18 cellular contexts compared by ENCODE assay signal in genomic region chr14:76938092-76938500, GRCh38.
DNase-seq lines count a peak whose midpoint lies in the region; ATAC-seq, FAIRE-seq and TF ChIP-seq lines count a peak whose summit lies in the region.
"Had no signal": no experiment of that assay in that cellular context is flagged by ENCODE, and none has a peak within 500 bp of the region (broad histone marks: within the 10 kb centered on the region; RNA-seq: fewer than 3 reads in every experiment).

No MANE protein-coding gene starts in this region.

- no peaks in the 10 kb centered on the region for H3K9me3 ChIP-seq in astrocyte (ENCODE audit: insufficient read depth, low read depth, low read length)
- no peaks in the 10 kb centered on the region for H3K9me3 ChIP-seq in cardiac muscle cell (ENCODE audit: low read depth)
- no peaks in the 10 kb centered on the region for H3K9me3 ChIP-seq in left lung

- FAIRE-seq in astrocyte (lab: Jason Lieb, UNC): no peak
- FAIRE-seq: RCC 7860 had no signal

- H3K36me3 Mint-ChIP-seq in HFFc6 (ENCODE audit: low read depth): no peaks in the 10 kb centered on the region
- no peaks in the 10 kb centered on the region for H3K36me3 Mint-ChIP-seq in astrocyte (ENCODE audit: low read depth, unreplicated experiment)
- no peaks in the 10 kb centered on the region for H3K36me3 Mint-ChIP-seq in progenitor cell of endocrine pancreas (ENCODE audit: insufficient read depth)
- H3K36me3 Mint-ChIP-seq in activated CD4-positive, alpha-beta T cell treated with anti-CD3 and anti-CD28 coated beads for 36 hours (ENCODE audit: low read depth): no peaks in the 10 kb centered on the region
- H3K36me3 Mint-ChIP-seq: stimulated activated naive B cell treated with anti-CD40 and anti-IgM and Interleukin-4, amounts not matched to agents 10 μg/mL and 1 μg/mL and 100 μg/mL, for 72 hours had no signal

- intact Hi-C loops in left lung (cut with DNase I): no loop called here
- intact Hi-C loops in activated CD4-positive, alpha-beta T cell treated with anti-CD3 and anti-CD28 coated beads for 36 hours (cut with DNase I, micrococcal nuclease): no loop called here

- DNase-seq in HFFc6 (no peak), astrocyte (ENCODE audit: low read depth) (peak; percentile 66), cardiac muscle cell (ENCODE audit: low read depth in 1 of 2, low spot score in 1 of 2) (no peak), progenitor cell of endocrine pancreas (ENCODE audit: low spot score, unreplicated experiment) (no peak), DMS153 (lab: John Stamatoyannopoulos, UW) (no peak), left lung (no peak), NCI-H146 (lab: John Stamatoyannopoulos, UW) (no peak)
- DNase-seq in activated CD4-positive, alpha-beta T cell treated with anti-CD3 and anti-CD28 coated beads for 36 hours: no peak
- DNase-seq: activated CD4-positive, alpha-beta T cell treated with anti-CD3 and anti-CD28 coated beads, Interleukin-2, amount 50 U/mL, for 4 hours; cerebellar nuclear complex; DMS79; NCI-H1417 treated with DMSO at 0.1 percent for 48 hours; NCI-H510A; retina; stimulated activated CD4-positive, alpha-beta T cell treated with anti-CD3 and anti-CD28 coated beads, Interleukin-4, amount 100 ng/mL, for 4 hours; stimulated activated naive B cell treated with anti-CD40 and anti-IgM and Interleukin-4, amounts not matched to agents 10 μg/mL and 1 μg/mL and 100 μg/mL, for 72 hours; T-helper 9 cell had no signal

- peaks cover 21% of the 10 kb centered on the region for H3K4me1 ChIP-seq in astrocyte (ENCODE audit: insufficient read depth, low read length)
- H3K4me1 ChIP-seq in cardiac muscle cell (ENCODE audit: low read depth): peaks cover 45% of the 10 kb centered on the region
- peaks cover 0 to 3% of the 10 kb centered on the region in 2 donors for H3K4me1 ChIP-seq in left lung

- TF ChIP-seq CTCF in HFFc6 (IDR thresholded peaks at IDR 0.05): no peak
- TF ChIP-seq CTCF in astrocyte (IDR thresholded peaks at IDR 0.05; ENCODE audit: insufficient read depth, low read depth, low read length): no peak
- no peak for TF ChIP-seq CTCF in cardiac muscle cell (IDR thresholded peaks at IDR 0.05; ENCODE audit: low read depth, low read length)
- TF ChIP-seq CTCF in progenitor cell of endocrine pancreas (IDR thresholded peaks at IDR 0.05; ENCODE audit: unreplicated experiment): no peak
- TF ChIP-seq CTCF in left lung (IDR thresholded peaks at IDR 0.05): no peak

- no peaks in the 10 kb centered on the region for H3K36me3 ChIP-seq in astrocyte (ENCODE audit: insufficient read depth, low read length)
- no peaks in the 10 kb centered on the region for H3K36me3 ChIP-seq in cardiac muscle cell
- H3K36me3 ChIP-seq in left lung: no peaks in the 10 kb centered on the region

- POLR2A ChIA-PET in activated CD4-positive, alpha-beta T cell treated with anti-CD3 and anti-CD28 coated beads for 36 hours (lab: Charles Lee): no interaction called here

- no peaks in the 10 kb centered on the region for H3K79me2 ChIP-seq in astrocyte (ENCODE audit: insufficient read depth, low read length)

- H3K4me3 ChIP-seq in astrocyte (ENCODE audit: insufficient read depth, low read depth, low read length) (no peak overlapping the region), cardiac muscle cell (no peak overlapping the region), left lung (no peak overlapping the region)

- H3K27ac ChIP-seq in astrocyte (ENCODE audit: low read depth, low read length) (peak overlapping the region; percentile 65), cardiac muscle cell (peak overlapping the region; percentile 62), left lung (no peak overlapping the region)

- H3K9me3 Mint-ChIP-seq in HFFc6 (no peaks in the 10 kb centered on the region), astrocyte (ENCODE audit: unreplicated experiment) (no peaks in the 10 kb centered on the region), progenitor cell of endocrine pancreas (ENCODE audit: low read depth) (no peaks in the 10 kb centered on the region)
- H3K9me3 Mint-ChIP-seq in activated CD4-positive, alpha-beta T cell treated with anti-CD3 and anti-CD28 coated beads for 36 hours (ENCODE audit: low read depth): no peaks in the 10 kb centered on the region
- H3K9me3 Mint-ChIP-seq: stimulated activated naive B cell treated with anti-CD40 and anti-IgM and Interleukin-4, amounts not matched to agents 10 μg/mL and 1 μg/mL and 100 μg/mL, for 72 hours had no signal

- H3K4me3 Mint-ChIP-seq in HFFc6 (no peak overlapping the region), astrocyte (ENCODE audit: unreplicated experiment) (no peak overlapping the region), progenitor cell of endocrine pancreas (ENCODE audit: low read depth) (no peak overlapping the region)
- H3K4me3 Mint-ChIP-seq in activated CD4-positive, alpha-beta T cell treated with anti-CD3 and anti-CD28 coated beads for 36 hours: no peak overlapping the region
- H3K4me3 Mint-ChIP-seq: stimulated activated naive B cell treated with anti-CD40 and anti-IgM and Interleukin-4, amounts not matched to agents 10 μg/mL and 1 μg/mL and 100 μg/mL, for 72 hours had no signal

- CTCF ChIA-PET in activated CD4-positive, alpha-beta T cell treated with anti-CD3 and anti-CD28 coated beads for 36 hours (lab: Charles Lee): interaction anchor here (1.2 kb wide), 1 partner anchor 20 kb away, joined by 3 read pairs; no protein-coding TSS in a partner anchor

- H3K27me3 ChIP-seq in astrocyte (ENCODE audit: insufficient read depth, low read length): no peaks in the 10 kb centered on the region
- H3K27me3 ChIP-seq in cardiac muscle cell: no peaks in the 10 kb centered on the region
- no peaks in the 10 kb centered on the region for H3K27me3 ChIP-seq in left lung

- H3K4me1 Mint-ChIP-seq in HFFc6 (ENCODE audit: low read depth) (peaks cover 31% of the 10 kb centered on the region), astrocyte (ENCODE audit: low read depth, unreplicated experiment) (peaks cover 14% of the 10 kb centered on the region), progenitor cell of endocrine pancreas (ENCODE audit: low read depth) (no peaks in the 10 kb centered on the region)
- peaks cover 23% of the 10 kb centered on the region for H3K4me1 Mint-ChIP-seq in activated CD4-positive, alpha-beta T cell treated with anti-CD3 and anti-CD28 coated beads for 36 hours

- H2AFZ ChIP-seq in astrocyte (ENCODE audit: low read depth, low read length): peak overlapping the region; percentile 32

- no peak for ATAC-seq in left lung
- no peak for ATAC-seq in activated CD4-positive, alpha-beta T cell treated with anti-CD3 and anti-CD28 coated beads for 36 hours
- ATAC-seq: stimulated activated naive B cell treated with anti-CD40 and anti-IgM and Interleukin-4, amounts not matched to agents 10 μg/mL and 1 μg/mL and 100 μg/mL, for 72 hours had no signal

- H3K27ac Mint-ChIP-seq in HFFc6 (peak overlapping the region; percentile 92), astrocyte (ENCODE audit: unreplicated experiment) (peak overlapping the region; percentile 72), progenitor cell of endocrine pancreas (peak overlapping the region; percentile 29)
- H3K27ac Mint-ChIP-seq in activated CD4-positive, alpha-beta T cell treated with anti-CD3 and anti-CD28 coated beads for 36 hours: no peak overlapping the region
- H3K27ac Mint-ChIP-seq: stimulated activated naive B cell treated with anti-CD40 and anti-IgM and Interleukin-4, amounts not matched to agents 10 μg/mL and 1 μg/mL and 100 μg/mL, for 72 hours had no signal

- H3K4me2 ChIP-seq in astrocyte (ENCODE audit: low read length): peak overlapping the region; percentile 69

- peak overlapping the region; percentile 23 for H3K9ac ChIP-seq in astrocyte (ENCODE audit: low read length)

- no peaks in the 10 kb centered on the region for H4K20me1 ChIP-seq in astrocyte (ENCODE audit: insufficient read depth, low read length)

- H3K27me3 Mint-ChIP-seq in HFFc6 (ENCODE audit: insufficient read depth) (no peaks in the 10 kb centered on the region), astrocyte (ENCODE audit: low read depth, unreplicated experiment) (peaks cover 9% of the 10 kb centered on the region), progenitor cell of endocrine pancreas (peaks cover 3% of the 10 kb centered on the region)
- no peaks in the 10 kb centered on the region for H3K27me3 Mint-ChIP-seq in activated CD4-positive, alpha-beta T cell treated with anti-CD3 and anti-CD28 coated beads for 36 hours
- H3K27me3 Mint-ChIP-seq: stimulated activated naive B cell treated with anti-CD40 and anti-IgM and Interleukin-4, amounts not matched to agents 10 μg/mL and 1 μg/mL and 100 μg/mL, for 72 hours had no signal

Comparison
In these comparisons a context has a peak if more than half of its experiments do, and no peak if none do; other contexts are left out.
1. H3K27ac ChIP-seq: peak in astrocyte (single experiment) and cardiac muscle cell (single experiment); none in left lung (0 of 2).